17 cellular contexts compared by ENCODE assay signal in the genomic region with DNA sequence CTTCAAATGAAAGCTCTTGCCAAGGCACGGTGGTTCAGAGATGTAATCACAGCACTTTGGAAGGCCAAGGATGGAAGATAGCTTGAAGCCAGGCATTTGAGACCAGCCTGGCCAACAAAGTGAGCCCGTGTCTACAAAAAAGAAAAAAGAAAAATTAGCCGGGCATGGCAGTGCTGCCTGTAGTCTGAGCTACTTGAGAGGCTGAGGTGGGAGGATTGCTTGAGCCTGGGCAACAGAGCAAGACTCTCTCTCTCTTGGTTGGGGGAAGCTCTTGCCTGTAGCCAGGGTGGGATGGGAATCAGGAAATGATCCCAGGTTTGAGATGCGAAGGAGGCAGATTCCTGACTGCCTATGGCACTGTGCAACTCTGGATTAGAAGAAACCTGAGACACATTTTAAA.
"Had no signal": no experiment of that assay in that cellular context is flagged by ENCODE, and none has a peak within 500 bp of the region (broad histone marks: within the 10 kb centered on the region; RNA-seq: fewer than 3 reads in every experiment).

No MANE protein-coding gene starts in this region.

- H3K9me3 ChIP-seq: gastroesophageal sphincter, left lung, neutrophil, right atrium auricular region, stomach, uterus had no signal

- H3K36me3 ChIP-seq: neutrophil, right atrium auricular region, uterus had no signal

- H3K9me3 Mint-ChIP-seq: immature natural killer cell, naive B cell, type B pancreatic cell had no signal

- H3K4me3 ChIP-seq: gastroesophageal sphincter, left lung, lung, right atrium auricular region, stomach, uterus had no signal

- ATAC-seq: esophagus mucosa, gastroesophageal sphincter had no signal

- H3K36me3 Mint-ChIP-seq: immature natural killer cell, naive B cell, type B pancreatic cell had no signal

- H3K27me3 ChIP-seq: gastroesophageal sphincter, left lung, right atrium auricular region, stomach, uterus had no signal

- H3K4me1 ChIP-seq: right atrium auricular region, uterus had no signal

- DNase-seq: effector memory CD4-positive, alpha-beta T cell; glutamatergic neuron; immature natural killer cell; left lung; mesendoderm; naive B cell; small intestine; stimulated activated CD4-positive, alpha-beta T cell treated with anti-CD3 and anti-CD28 coated beads, Interleukin-12 subunit alpha, Interleukin-12 subunit beta, amount 100 ng/mL, for 4 hours; stomach; substantia nigra; uterus had no signal

- H3K27ac ChIP-seq: gastroesophageal sphincter, neutrophil, right atrium auricular region, uterus had no signal

- H3K27ac Mint-ChIP-seq: immature natural killer cell had no signal
